ENCODE assay signal across 8 cellular contexts in the genomic region with DNA sequence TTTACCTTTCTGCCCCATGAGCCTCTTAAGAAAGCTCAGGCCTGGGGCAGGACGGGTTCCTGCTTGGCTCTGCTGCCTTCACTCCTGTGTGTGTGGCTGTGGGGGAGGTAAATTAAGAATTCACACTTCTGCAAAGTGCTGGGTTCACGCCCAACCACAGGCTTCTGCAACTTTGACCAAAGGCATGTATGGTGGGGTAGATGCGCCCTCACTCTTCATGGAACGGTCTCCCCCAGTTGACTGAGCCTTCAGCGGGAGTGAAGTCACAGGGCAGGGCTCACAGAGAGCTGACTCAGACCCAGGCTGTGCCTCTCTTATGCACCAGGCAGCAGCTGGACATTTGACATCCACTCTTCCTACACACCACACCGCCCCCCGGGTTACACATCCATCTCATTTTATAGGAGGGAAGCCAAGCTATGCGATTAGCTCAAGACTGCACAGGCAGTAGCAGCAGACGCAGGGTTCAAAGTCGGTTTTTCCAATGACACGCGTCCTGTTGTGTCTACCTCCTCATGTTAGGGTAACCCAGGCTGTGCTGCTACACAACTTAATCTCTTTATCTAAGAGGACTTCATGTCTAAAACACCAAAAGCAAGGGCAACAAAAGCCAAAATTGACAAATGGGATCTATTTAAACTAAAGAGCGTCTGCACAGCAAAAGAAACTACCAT. TPM values are rescaled to one million over a fixed set of nuclear protein-coding genes. Genes with fewer than 3 reads are reported as not detected.
A peak's percentile ranks its signal among the peaks of the same experiment; 100 is the strongest.
DNase-seq lines count a peak whose midpoint lies in the region; ATAC-seq lines count a peak whose summit lies in the region.

No MANE protein-coding gene starts in this region.

- no peaks in the 10 kb centered on the region for H3K9me3 Mint-ChIP-seq in activated naive CD8-positive, alpha-beta T cell treated with anti-CD3 and anti-CD28 coated beads, Interleukin-2, amount 50 U/mL, for 24 hours

- ATAC-seq in GM18517 (IDR thresholded peaks at IDR 0.05; ENCODE audit: unreplicated experiment) = peak; percentile 65
- peak; percentile 86 for ATAC-seq in GM21528 (IDR thresholded peaks at IDR 0.05; ENCODE audit: low FRiP score, unreplicated experiment)
- peak; percentile 75 for ATAC-seq in HG03460 (IDR thresholded peaks at IDR 0.05; ENCODE audit: unreplicated experiment)
- ATAC-seq in activated naive CD8-positive, alpha-beta T cell treated with anti-CD3 and anti-CD28 coated beads, Interleukin-2, amount 50 U/mL, for 24 hours = peak; percentile 86
- no peak for ATAC-seq in Right ventricle myocardium inferior

- intact Hi-C loops in Right ventricle myocardium inferior (cut with DNase I) = no loop called here

- H3K4me3 Mint-ChIP-seq in activated naive CD8-positive, alpha-beta T cell treated with anti-CD3 and anti-CD28 coated beads, Interleukin-2, amount 50 U/mL, for 24 hours = peak overlapping the region; percentile 24

- H3K36me3 Mint-ChIP-seq in activated naive CD8-positive, alpha-beta T cell treated with anti-CD3 and anti-CD28 coated beads, Interleukin-2, amount 50 U/mL, for 24 hours (ENCODE audit: low read depth) = no peaks in the 10 kb centered on the region

- H3K27ac Mint-ChIP-seq in activated naive CD8-positive, alpha-beta T cell treated with anti-CD3 and anti-CD28 coated beads, Interleukin-2, amount 50 U/mL, for 24 hours = peak overlapping the region; percentile 33

- H3K4me1 Mint-ChIP-seq in activated naive CD8-positive, alpha-beta T cell treated with anti-CD3 and anti-CD28 coated beads, Interleukin-2, amount 50 U/mL, for 24 hours = peaks cover 11% of the 10 kb centered on the region

- H3K27me3 Mint-ChIP-seq in activated naive CD8-positive, alpha-beta T cell treated with anti-CD3 and anti-CD28 coated beads, Interleukin-2, amount 50 U/mL, for 24 hours = no peaks in the 10 kb centered on the region

- peak; percentile 24 for DNase-seq in activated naive CD8-positive, alpha-beta T cell treated with anti-CD3 and anti-CD28 coated beads, Interleukin-2, amount 50 U/mL, for 24 hours
- no peak for DNase-seq in anterior cingulate cortex (lab: John Stamatoyannopoulos, UW)
- no peak for DNase-seq in stimulated activated CD4-positive, alpha-beta T cell treated with anti-CD3 and anti-CD28 coated beads, Interleukin-4, amount 100 ng/mL, for 1 hour
- no peak for DNase-seq in Right ventricle myocardium inferior (ENCODE audit: missing footprints)
- DNase-seq in stimulated activated CD4-positive, alpha-beta T cell treated with anti-CD3 and anti-CD28 coated beads, Interleukin-2, amount 100 ng/mL, for 48 hours = no peak

RNA-seq across cellular contexts. Expression of a gene that starts 15.4 kb away (rescaled TPM):
- 0.14 TPM for total RNA-seq in Right ventricle myocardium inferior
